In the genomic region with DNA sequence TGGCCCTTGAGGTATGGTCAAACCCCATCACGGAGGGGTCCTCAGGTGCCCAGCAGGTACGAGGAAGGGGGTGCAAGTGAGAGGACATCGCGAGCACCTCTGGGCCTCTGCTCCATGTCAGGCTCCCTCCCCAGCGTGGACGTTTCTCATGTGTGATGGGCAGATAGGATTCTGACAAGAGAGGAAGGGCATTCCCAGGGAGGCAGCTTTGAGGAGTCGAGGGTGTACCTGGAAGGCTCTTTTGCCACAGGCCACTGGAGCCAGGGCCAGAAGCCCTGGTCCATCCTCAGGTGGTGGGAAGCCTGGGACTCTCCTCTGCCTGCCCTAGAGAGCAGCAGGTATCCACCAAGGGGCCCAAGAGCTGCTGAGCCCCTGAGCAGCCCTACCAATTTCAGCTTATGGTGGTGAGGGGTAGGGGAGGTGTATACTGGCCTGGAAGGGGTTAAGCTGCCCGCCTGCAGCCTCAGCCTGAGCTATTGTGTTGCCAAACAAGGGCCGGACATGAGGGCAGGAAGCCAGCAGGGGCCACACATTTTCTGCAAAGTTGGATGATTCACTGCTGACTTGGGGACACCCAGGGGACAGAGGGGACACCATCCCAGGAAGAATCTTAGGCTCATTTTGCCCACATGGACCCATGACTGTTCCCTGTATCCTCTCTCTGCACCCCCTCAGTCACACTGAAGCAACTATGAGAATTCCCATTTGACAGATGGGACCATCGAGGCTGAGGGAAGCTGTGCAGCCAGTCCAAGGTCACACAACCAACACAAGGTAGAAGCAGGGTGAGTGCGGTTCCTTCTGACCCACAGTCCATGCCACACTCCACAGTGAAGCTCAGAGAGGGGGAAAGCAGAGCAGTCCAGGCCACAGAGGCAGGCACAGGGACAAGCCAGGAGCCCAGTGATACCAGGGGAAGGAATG, we compare ENCODE assay signal across 16 cellular contexts. TPM values are rescaled to one million over a fixed set of nuclear protein-coding genes. Genes with fewer than 3 reads are reported as not detected.
A peak's percentile ranks its signal among the peaks of the same experiment; 100 is the strongest.
DNase-seq lines count a peak whose midpoint lies in the region; ATAC-seq, FAIRE-seq and TF ChIP-seq lines count a peak whose summit lies in the region.
"Had no signal": no experiment of that assay in that cellular context is flagged by ENCODE, and none has a peak within 500 bp of the region (broad histone marks: within the 10 kb centered on the region; RNA-seq: fewer than 3 reads in every experiment).

No MANE protein-coding gene starts in this region.

- POLR2A ChIA-PET in CD8-positive, alpha-beta memory T cell (lab: Charles Lee): no interaction called here

- H3K27ac Mint-ChIP-seq in CD8-positive, alpha-beta memory T cell: no peak overlapping the region
- H3K27ac Mint-ChIP-seq: T-helper 2 cell treated with Interferon-gamma antibody and Interleukin-4, amounts not matched to agents 5 μg/mL and 100 μg/mL, for 36 hours had no signal

- no peaks in the 10 kb centered on the region for H3K4me1 ChIP-seq in colonic mucosa
- peaks cover 12% of the 10 kb centered on the region for H3K4me1 ChIP-seq in iPS-20b (ENCODE audit: insufficient read depth, low read length)
- peaks cover 25 to 36% (median 30%) of the 10 kb centered on the region in 3 donors for H3K4me1 ChIP-seq in skeletal muscle tissue (ENCODE audit: control insufficient read depth in 3 of 3, insufficient read depth in 3 of 3, low read length in 3 of 3)
- no peaks in the 10 kb centered on the region for H3K4me1 ChIP-seq in CD8-positive, alpha-beta memory T cell (ENCODE audit: insufficient read depth, low read length)

- CTCF ChIA-PET in CD8-positive, alpha-beta memory T cell (lab: Charles Lee): interaction anchor here (0.8 to 1.6 kb wide), 3 partner anchors 10 to 16 kb away, joined by 3 to 6 read pairs (median 3); no protein-coding TSS in a partner anchor

- H3K9ac ChIP-seq in colonic mucosa (ENCODE audit: low read depth in 2 of 2, low read length in 2 of 2): peak overlapping the region in 1 of 2 donors; percentile 28
- peak overlapping the region; percentile 50; the same call in 1 of the 2 replicates for H3K9ac ChIP-seq in iPS-20b (ENCODE audit: low read depth, low read length)
- peak overlapping the region; percentile 72 to 74 (median 72) for H3K9ac ChIP-seq in skeletal muscle tissue (ENCODE audit: low read depth in 1 of 3, low read length in 3 of 3)

- H3K9me3 Mint-ChIP-seq in CD8-positive, alpha-beta memory T cell: no peaks in the 10 kb centered on the region
- H3K9me3 Mint-ChIP-seq: activated naive CD4-positive, alpha-beta T cell treated with anti-CD3 and anti-CD28 coated beads, Interleukin-2, amount 50 U/mL, for 24 hours; T-helper 2 cell treated with Interferon-gamma antibody and Interleukin-4, amounts not matched to agents 5 μg/mL and 100 μg/mL, for 36 hours had no signal

- FAIRE-seq in HTR-8/SVneo (lab: Jason Lieb, UNC): peak; percentile 40
- FAIRE-seq: frontal cortex had no signal

- peaks cover 0 to 6% (median 0%) of the 10 kb centered on the region in 3 donors for H3K36me3 Mint-ChIP-seq in CD8-positive, alpha-beta memory T cell
- H3K36me3 Mint-ChIP-seq: activated naive CD4-positive, alpha-beta T cell treated with anti-CD3 and anti-CD28 coated beads, Interleukin-2, amount 50 U/mL, for 24 hours had no signal

- DNase-seq in HTR-8/SVneo (ENCODE audit: insufficient read length, low spot score) (no peak), colonic mucosa (no peak), mucosa of gallbladder (ENCODE audit: low spot score) (no peak)
- no peak for DNase-seq in CD8-positive, alpha-beta memory T cell
- DNase-seq: cortex of kidney, EL, NCI-H1092, NCI-H510A had no signal

- H3K27me3 ChIP-seq in colonic mucosa (no peaks in the 10 kb centered on the region), iPS-20b (ENCODE audit: insufficient read depth, low read length) (no peaks in the 10 kb centered on the region), skeletal muscle tissue (ENCODE audit: control insufficient read depth in 3 of 3, insufficient read depth in 3 of 3, low read length in 3 of 3) (peaks cover 5 to 11% (median 7%) of the 10 kb centered on the region in 3 donors)
- H3K27me3 ChIP-seq in CD8-positive, alpha-beta memory T cell (ENCODE audit: insufficient read depth, low read length, poor library complexity, severe bottlenecking): no peaks in the 10 kb centered on the region

- H3K4me3 Mint-ChIP-seq in CD8-positive, alpha-beta memory T cell: no peak overlapping the region
- H3K4me3 Mint-ChIP-seq: activated naive CD4-positive, alpha-beta T cell treated with anti-CD3 and anti-CD28 coated beads, Interleukin-2, amount 50 U/mL, for 24 hours; T-helper 2 cell treated with Interferon-gamma antibody and Interleukin-4, amounts not matched to agents 5 μg/mL and 100 μg/mL, for 36 hours had no signal

- H3K9me3 ChIP-seq in colonic mucosa: no peaks in the 10 kb centered on the region
- H3K9me3 ChIP-seq in iPS-20b (ENCODE audit: insufficient read depth, low read depth, low read length): no peaks in the 10 kb centered on the region
- no peaks in the 10 kb centered on the region for H3K9me3 ChIP-seq in skeletal muscle tissue (ENCODE audit: control insufficient read depth in 3 of 3, low read length in 3 of 3)
- H3K9me3 ChIP-seq in CD8-positive, alpha-beta memory T cell (ENCODE audit: low read length): no peaks in the 10 kb centered on the region

- H3K4me3 ChIP-seq in colonic mucosa: no peak overlapping the region
- H3K4me3 ChIP-seq in iPS-20b (ENCODE audit: low read length): no peak overlapping the region
- H3K4me3 ChIP-seq in skeletal muscle tissue (ENCODE audit: low read length in 3 of 3): peak overlapping the region; percentile 38 to 66 (median 65)
- H3K4me3 ChIP-seq in CD8-positive, alpha-beta memory T cell (ENCODE audit: low read length): no peak overlapping the region

- no peak for TF ChIP-seq CTCF in colonic mucosa (IDR thresholded peaks at IDR 0.05)

- ATAC-seq in HG02763 (IDR thresholded peaks at IDR 0.05; ENCODE audit: unreplicated experiment) (no peak), GM18861 (IDR thresholded peaks at IDR 0.05; ENCODE audit: unreplicated experiment) (no peak)
- ATAC-seq: left colon had no signal

- H3K36me3 ChIP-seq in colonic mucosa (no peaks in the 10 kb centered on the region), iPS-20b (ENCODE audit: insufficient read depth, low read depth, low read length) (no peaks in the 10 kb centered on the region), skeletal muscle tissue (ENCODE audit: control insufficient read depth in 3 of 3, insufficient read depth in 3 of 3, low read length in 3 of 3) (peaks cover 0 to 2% (median 0%) of the 10 kb centered on the region in 3 donors)
- no peaks in the 10 kb centered on the region for H3K36me3 ChIP-seq in CD8-positive, alpha-beta memory T cell (ENCODE audit: insufficient read depth, low read length)

- peaks cover 0 to 7% (median 0%) of the 10 kb centered on the region in 3 donors for H3K4me1 Mint-ChIP-seq in CD8-positive, alpha-beta memory T cell

- H3K27ac ChIP-seq in colonic mucosa (peak overlapping the region; percentile 7), iPS-20b (ENCODE audit: low read length) (peak overlapping the region; percentile 18), skeletal muscle tissue (ENCODE audit: low read depth, low read length) (peak overlapping the region; percentile 80)
- H3K27ac ChIP-seq in CD8-positive, alpha-beta memory T cell (ENCODE audit: low read depth, low read length): no peak overlapping the region

- intact Hi-C loops in colonic mucosa (cut with DNase I): no loop called here

- H3K27me3 Mint-ChIP-seq in CD8-positive, alpha-beta memory T cell: peaks cover 16 to 34% of the 10 kb centered on the region in 2 donors

RNA-seq across cellular contexts. Expression of gene CDH5, which starts 1.7 kb away (rescaled TPM):
- total RNA-seq in colonic mucosa (10 to 100 TPM in 1 of 2 donors, 1 to 10 TPM in 1; 4.4 to 15.2 TPM), skeletal muscle tissue (42.8 TPM), mucosa of gallbladder (23.0 TPM)
- total RNA-seq in CD8-positive, alpha-beta memory T cell: not detected
- not detected for polyA plus RNA-seq in CD8-positive, alpha-beta memory T cell

RNA-seq across cellular contexts. Expression of gene BEAN1, which starts 58.9 kb away (rescaled TPM):
- under 1 TPM in 1 of 2 donors, not detected in 1; 0.32 TPM for total RNA-seq in colonic mucosa
- total RNA-seq in skeletal muscle tissue: not detected
- total RNA-seq in mucosa of gallbladder: 0.35 TPM
- not detected for total RNA-seq in CD8-positive, alpha-beta memory T cell
- polyA plus RNA-seq in CD8-positive, alpha-beta memory T cell: 0.09 TPM
- total RNA-seq: left colon had no signal

Comparison
In these comparisons a context has a peak if more than half of its experiments do, and no peak if none do; other contexts are left out.
1. H3K4me3 ChIP-seq: peak in skeletal muscle tissue (3 of 3); none in colonic mucosa (single experiment), iPS-20b (single experiment) and CD8-positive, alpha-beta memory T cell (single experiment).
2. RNA of gene CDH5, which starts 1.7 kb away (total RNA-seq): 42.8 TPM in skeletal muscle tissue (single experiment), 23.0 TPM in mucosa of gallbladder (single experiment) and 4.4 to 15.2 TPM in colonic mucosa; not detected in CD8-positive, alpha-beta memory T cell; every median in the first group is over 4 times any median in the second.